In the genomic region with DNA sequence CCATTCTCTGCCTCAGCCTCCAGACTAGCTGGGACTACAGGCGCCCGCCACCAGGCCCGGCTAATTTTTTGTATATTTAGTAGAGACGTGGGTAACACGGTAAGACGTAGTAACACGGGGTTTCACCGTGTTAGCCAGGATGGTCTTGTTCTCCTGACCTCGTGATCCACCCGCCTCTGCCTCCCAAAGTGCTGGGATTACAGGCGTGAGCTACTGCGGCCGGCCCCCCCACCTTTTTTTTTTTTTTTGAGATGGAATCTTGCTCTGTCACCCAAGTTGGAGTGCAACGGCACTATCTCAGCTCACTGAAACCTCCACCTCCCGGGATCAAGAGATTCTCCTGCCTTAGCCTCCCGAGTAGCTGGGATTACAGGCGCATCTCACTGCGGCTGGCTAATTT, we compare ENCODE assay signal across 9 cellular contexts. TPM values are rescaled to one million over a fixed set of nuclear protein-coding genes. Genes with fewer than 3 reads are reported as not detected.
"Had no signal": no experiment of that assay in that cellular context is flagged by ENCODE, and none has a peak within 500 bp of the region (broad histone marks: within the 10 kb centered on the region; RNA-seq: fewer than 3 reads in every experiment).

No MANE protein-coding gene starts in this region.

RNA-seq across cellular contexts. Expression of a gene that starts 5.5 kb away (rescaled TPM):
- total RNA-seq: LHCN-M2; NCI-H460; OCI-LY7; Right ventricle myocardium inferior; RPMI7951; SJCRH30; SK-MEL-5; T-helper 1 cell treated with Interleukin-12 subunit alpha and Interleukin-12 subunit beta and Interleukin-4 antibody, amounts not matched to agents 30 ng/mL and 1 ng/mL, for 36 hours; T-helper 17 cell had no signal

RNA-seq across cellular contexts. Expression of a gene that starts 36.8 kb away (rescaled TPM):
- total RNA-seq: OCI-LY7; T-helper 1 cell treated with Interleukin-12 subunit alpha and Interleukin-12 subunit beta and Interleukin-4 antibody, amounts not matched to agents 30 ng/mL and 1 ng/mL, for 36 hours; T-helper 17 cell had no signal
